Comparison of ENCODE assay signal across 15 cellular contexts in genomic region chr1:23356451-23356850, GRCh38.
"Had no signal": no experiment of that assay in that cellular context is flagged by ENCODE, and none has a peak within 500 bp of the region (broad histone marks: within the 10 kb centered on the region; RNA-seq: fewer than 3 reads in every experiment).

No MANE protein-coding gene starts in this region.

- H3K4me1 ChIP-seq: breast epithelium, left lung had no signal

- ATAC-seq: activated T-cell treated with anti-CD3 and anti-CD28 coated beads, Interleukin-2, amount 50 U/mL, for 72 hours; left lung; naive thymus-derived CD4-positive, alpha-beta T cell; stimulated activated naive B cell treated with anti-CD40 and anti-IgM and Interleukin-4, amounts not matched to agents 10 μg/mL and 1 μg/mL and 100 μg/mL, for 72 hours had no signal

- H3K27ac Mint-ChIP-seq: activated T-cell treated with anti-CD3 and anti-CD28 coated beads, Interleukin-2, amount 50 U/mL, for 72 hours; memory B cell; stimulated activated naive B cell treated with anti-CD40 and anti-IgM and Interleukin-4, amounts not matched to agents 10 μg/mL and 1 μg/mL and 100 μg/mL, for 72 hours; T-helper 2 cell treated with Interferon-gamma antibody and Interleukin-4, amounts not matched to agents 5 μg/mL and 100 μg/mL, for 36 hours had no signal

- H3K4me3 Mint-ChIP-seq: activated T-cell treated with anti-CD3 and anti-CD28 coated beads, Interleukin-2, amount 50 U/mL, for 72 hours; memory B cell; naive thymus-derived CD4-positive, alpha-beta T cell; stimulated activated naive B cell treated with anti-CD40 and anti-IgM and Interleukin-4, amounts not matched to agents 10 μg/mL and 1 μg/mL and 100 μg/mL, for 72 hours; T-helper 2 cell treated with Interferon-gamma antibody and Interleukin-4, amounts not matched to agents 5 μg/mL and 100 μg/mL, for 36 hours had no signal

- H3K4me3 ChIP-seq: ascending aorta, breast epithelium, left lung, tibial nerve had no signal

- DNase-seq: activated CD4-positive, alpha-beta T cell treated with anti-CD3 and anti-CD28 coated beads, Interleukin-2, amount 50 U/mL, for 4 hours; activated effector memory CD4-positive, alpha-beta T cell treated with anti-CD3 and anti-CD28 coated beads, Interleukin-2, amount 50 U/mL, for 16 hours; activated naive CD4-positive, alpha-beta T cell treated with anti-CD3 and anti-CD28 coated beads, Interleukin-2, amount 50 U/mL, for 16 hours; activated T-cell treated with anti-CD3 and anti-CD28 coated beads, Interleukin-2, amount 50 U/mL, for 72 hours; erythroblast; foreskin melanocyte; kidney; left lung; naive thymus-derived CD4-positive, alpha-beta T cell; stimulated activated naive B cell treated with anti-CD40 and anti-IgM and Interleukin-4, amounts not matched to agents 10 μg/mL and 1 μg/mL and 100 μg/mL, for 72 hours had no signal

- H3K27ac ChIP-seq: ascending aorta, left lung had no signal

- H3K4me1 Mint-ChIP-seq: stimulated activated naive B cell treated with anti-CD40 and anti-IgM and Interleukin-4, amounts not matched to agents 10 μg/mL and 1 μg/mL and 100 μg/mL, for 72 hours had no signal

- H3K27me3 Mint-ChIP-seq: naive thymus-derived CD4-positive, alpha-beta T cell had no signal

- H3K27me3 ChIP-seq: ascending aorta, breast epithelium, left lung, tibial nerve had no signal
